ENCODE assay signal across 22 cellular contexts in the genomic region with DNA sequence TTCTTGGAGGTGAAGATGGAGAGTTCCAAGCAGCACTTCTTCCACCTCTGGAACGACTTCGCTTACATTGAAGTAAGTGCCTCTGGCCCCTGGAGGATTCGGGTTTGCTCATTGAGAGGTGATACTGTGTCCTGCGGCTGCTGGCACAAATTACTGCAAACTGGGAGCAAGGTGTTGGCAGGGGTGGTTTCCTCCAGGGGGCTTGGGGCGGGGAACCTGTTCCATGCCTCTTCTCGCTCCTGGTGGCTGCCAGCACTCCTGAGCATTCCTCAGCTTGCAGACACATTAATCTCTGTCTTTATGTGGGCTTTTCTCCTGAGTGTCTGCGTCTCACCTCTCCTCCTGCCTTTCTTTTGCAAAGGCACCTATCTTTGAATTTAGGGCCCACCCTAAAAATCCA. TPM values are rescaled to one million over a fixed set of nuclear protein-coding genes. Genes with fewer than 3 reads are reported as not detected.
A peak's percentile ranks its signal among the peaks of the same experiment; 100 is the strongest.
DNase-seq lines count a peak whose midpoint lies in the region; ATAC-seq and TF ChIP-seq lines count a peak whose summit lies in the region.
"Had no signal": no experiment of that assay in that cellular context is flagged by ENCODE, and none has a peak within 500 bp of the region (broad histone marks: within the 10 kb centered on the region; RNA-seq: fewer than 3 reads in every experiment).

No MANE protein-coding gene starts in this region.

- no peak overlapping the region for H3K4me2 ChIP-seq in Karpas-422 (ENCODE audit: low read depth, low read length, poor library complexity, severe bottlenecking)
- H3K4me2 ChIP-seq: A549; BLaER1 treated with 17β-estradiol and CSF1 and Interleukin-3, amounts not matched to agents 10 nM and 100 nM; GM23338 had no signal

- H3K79me2 ChIP-seq in Karpas-422 (ENCODE audit: low read length) = no peaks in the 10 kb centered on the region

- H4K20me1 ChIP-seq in Karpas-422 (ENCODE audit: insufficient read depth, low read depth, low read length) = no peaks in the 10 kb centered on the region

- no peaks in the 10 kb centered on the region for H3K27me3 ChIP-seq in Karpas-422 (ENCODE audit: low read length)
- H3K27me3 ChIP-seq: BE2C had no signal

- H3K9me3 ChIP-seq in Karpas-422 (ENCODE audit: low read length) = no peaks in the 10 kb centered on the region
- H3K9me3 ChIP-seq: A549; BE2C; BLaER1 treated with 17β-estradiol and CSF1 and Interleukin-3, amounts not matched to agents 10 nM and 100 nM had no signal

- no peak for TF ChIP-seq CTCF in coronary artery (IDR thresholded peaks at IDR 0.05)

- peaks cover 14% of the 10 kb centered on the region for H3K4me1 ChIP-seq in Karpas-422 (ENCODE audit: low read length)
- H3K4me1 ChIP-seq: A549, BE2C had no signal

- no peaks in the 10 kb centered on the region for H3K36me3 ChIP-seq in Karpas-422 (ENCODE audit: insufficient read depth, low read length)
- H3K36me3 ChIP-seq: BE2C had no signal

- no peak for ATAC-seq in HG03520 (IDR thresholded peaks at IDR 0.05; ENCODE audit: unreplicated experiment)
- no peak for ATAC-seq in HG02870 (IDR thresholded peaks at IDR 0.05; ENCODE audit: unreplicated experiment)
- ATAC-seq: A549, GM12878, GM23338 had no signal

- H2AFZ ChIP-seq in Karpas-422 (ENCODE audit: low read length) = no peak overlapping the region
- H2AFZ ChIP-seq: GM23338 had no signal

- no peak overlapping the region for H3K9ac ChIP-seq in Karpas-422 (ENCODE audit: low read length)
- H3K9ac ChIP-seq: BLaER1 treated with 17β-estradiol and CSF1 and Interleukin-3, amounts not matched to agents 10 nM and 100 nM had no signal

- H3K27ac ChIP-seq in Karpas-422 (ENCODE audit: low read length) (no peak overlapping the region), coronary artery (no peak overlapping the region)
- H3K27ac ChIP-seq: A549; BLaER1 treated with 17β-estradiol and CSF1 and Interleukin-3, amounts not matched to agents 10 nM and 100 nM had no signal

- H3K9me2 ChIP-seq in Karpas-422 (replicated peaks; ENCODE audit: insufficient read depth, low read length) = no peaks in the 10 kb centered on the region

- H3K4me3 ChIP-seq in Karpas-422 (ENCODE audit: low read length) (no peak overlapping the region), coronary artery (no peak overlapping the region)
- H3K4me3 ChIP-seq: A549; BLaER1 treated with 17β-estradiol and CSF1 and Interleukin-3, amounts not matched to agents 10 nM and 100 nM; GM12878; GM23338 had no signal

- DNase-seq in Karpas-422 (peak; percentile 26), coronary artery (ENCODE audit: low spot score) (peak; percentile 61), mesenteric fat pad (ENCODE audit: low spot score) (peak; percentile 45), HuH-7 (ENCODE audit: low spot score) (no peak)
- DNase-seq: 8988T; ACHN; AML-193; BE2C; CD4-positive, alpha-beta T cell; CD8-positive, alpha-beta memory T cell; DMS 273 treated with DMSO at 0.1 percent for 48 hours; DMS79; EL; GDM1; H9; HFFc6 had no signal

RNA-seq across cellular contexts. Expression of a gene that starts 47.4 kb away (rescaled TPM):
- 10.9 and 13.7 TPM in 2 replicates for total RNA-seq in Karpas-422 (2014; rRNA removed; shearing (Covaris generic); ENCODE audit: low replicate concordance)
- total RNA-seq in mesenteric fat pad = 30.2 TPM

RNA-seq across cellular contexts. Expression of a gene that starts 58.5 kb away (rescaled TPM):
- total RNA-seq in Karpas-422 (2014; rRNA removed; shearing (Covaris generic); ENCODE audit: low replicate concordance) = 5.4 and 12.8 TPM in 2 replicates
- total RNA-seq in mesenteric fat pad = 43.1 TPM
